Comparison of ENCODE assay signal across 27 cellular contexts in the genomic region with DNA sequence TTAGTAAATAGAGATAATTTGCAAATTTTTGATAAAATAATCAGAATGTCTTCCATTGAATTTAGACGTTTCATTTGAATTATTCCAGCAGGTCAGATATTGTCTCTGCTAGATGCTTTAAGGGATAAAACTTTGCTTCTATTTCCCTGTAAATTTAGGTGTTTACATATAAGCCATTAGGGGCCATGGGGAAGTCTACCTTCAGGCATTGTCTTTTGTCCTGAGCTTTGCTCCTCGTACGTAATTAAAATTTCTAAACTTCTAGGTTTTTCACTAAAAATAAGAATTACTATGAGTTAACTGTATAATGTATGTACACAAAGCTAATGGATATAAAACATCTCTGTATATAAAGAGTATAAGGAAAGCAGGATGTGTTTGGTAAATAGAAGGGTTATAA. TPM values are rescaled to one million over a fixed set of nuclear protein-coding genes. Genes with fewer than 3 reads are reported as not detected.
"Had no signal": no experiment of that assay in that cellular context is flagged by ENCODE, and none has a peak within 500 bp of the region (broad histone marks: within the 10 kb centered on the region; RNA-seq: fewer than 3 reads in every experiment).

No MANE protein-coding gene starts in this region.

- H3K4me1 ChIP-seq: esophagus muscularis mucosa, gastroesophageal sphincter, right atrium auricular region, sigmoid colon, stomach, transverse colon had no signal

- H3K4me3 Mint-ChIP-seq: effector memory CD8-positive, alpha-beta T cell; natural killer cell treated with Interleukin-12 subunit alpha and Interleukin-12 subunit beta and Interleukin-15 and Interleukin-18, amount 100 ng/mL, for 72 hours; neural progenitor cell; stimulated activated naive B cell treated with anti-CD40 and anti-IgM and Interleukin-4, amounts not matched to agents 10 μg/mL and 1 μg/mL and 100 μg/mL, for 72 hours had no signal

- H3K4me2 ChIP-seq: neural progenitor cell had no signal

- H3K4me3 ChIP-seq: esophagus muscularis mucosa, gastroesophageal sphincter, lung, neural progenitor cell, ovary, right atrium auricular region, sigmoid colon, skin epidermis, stomach, thoracic aorta, transverse colon had no signal

- H3K27ac Mint-ChIP-seq: effector memory CD8-positive, alpha-beta T cell; natural killer cell treated with Interleukin-12 subunit alpha and Interleukin-12 subunit beta and Interleukin-15 and Interleukin-18, amount 100 ng/mL, for 72 hours; neural progenitor cell; stimulated activated naive B cell treated with anti-CD40 and anti-IgM and Interleukin-4, amounts not matched to agents 10 μg/mL and 1 μg/mL and 100 μg/mL, for 72 hours had no signal

- H3K27me3 ChIP-seq: esophagus muscularis mucosa, gastroesophageal sphincter, neural progenitor cell, ovary, sigmoid colon, stomach, transverse colon had no signal

- H3K9me3 Mint-ChIP-seq: effector memory CD8-positive, alpha-beta T cell; natural killer cell treated with Interleukin-12 subunit alpha and Interleukin-12 subunit beta and Interleukin-15 and Interleukin-18, amount 100 ng/mL, for 72 hours had no signal

- H3K27me3 Mint-ChIP-seq: effector memory CD8-positive, alpha-beta T cell; natural killer cell treated with Interleukin-12 subunit alpha and Interleukin-12 subunit beta and Interleukin-15 and Interleukin-18, amount 100 ng/mL, for 72 hours; stimulated activated naive B cell treated with anti-CD40 and anti-IgM and Interleukin-4, amounts not matched to agents 10 μg/mL and 1 μg/mL and 100 μg/mL, for 72 hours had no signal

- H3K27ac ChIP-seq: epithelial cell of prostate, esophagus muscularis mucosa, gastroesophageal sphincter, neural progenitor cell, ovary, right atrium auricular region, sigmoid colon, skin epidermis, stomach, thoracic aorta had no signal

- H2AFZ ChIP-seq: neural progenitor cell had no signal

- H3K9ac ChIP-seq: neural progenitor cell had no signal

- H3K9me3 ChIP-seq: gastroesophageal sphincter, ovary, right atrium auricular region, sigmoid colon, thoracic aorta, transverse colon had no signal

- ATAC-seq: effector memory CD8-positive, alpha-beta T cell; gastroesophageal sphincter; left colon; left ventricle myocardium superior; natural killer cell treated with Interleukin-12 subunit alpha and Interleukin-12 subunit beta and Interleukin-15 and Interleukin-18, amount 100 ng/mL, for 72 hours; stimulated activated naive B cell treated with anti-CD40 and anti-IgM and Interleukin-4, amounts not matched to agents 10 μg/mL and 1 μg/mL and 100 μg/mL, for 72 hours had no signal

- DNase-seq: effector memory CD8-positive, alpha-beta T cell; foreskin fibroblast; glutamatergic neuron; left colon; left ventricle myocardium superior; mesenchymal stem cell; midbrain; nucleus accumbens; ovary; sigmoid colon; stimulated activated CD4-positive, alpha-beta T cell treated with anti-CD3 and anti-CD28 coated beads, Interleukin-2, amount 100 ng/mL, for 24 hours; stimulated activated CD4-positive, alpha-beta T cell treated with anti-CD3 and anti-CD28 coated beads, Interleukin-4, amount 100 ng/mL, for 4 hours; stimulated activated naive B cell treated with anti-CD40 and anti-IgM and Interleukin-4, amounts not matched to agents 10 μg/mL and 1 μg/mL and 100 μg/mL, for 72 hours; stomach; substantia nigra; transverse colon had no signal

- H3K36me3 Mint-ChIP-seq: natural killer cell treated with Interleukin-12 subunit alpha and Interleukin-12 subunit beta and Interleukin-15 and Interleukin-18, amount 100 ng/mL, for 72 hours; neural progenitor cell; stimulated activated naive B cell treated with anti-CD40 and anti-IgM and Interleukin-4, amounts not matched to agents 10 μg/mL and 1 μg/mL and 100 μg/mL, for 72 hours had no signal

- H3K36me3 ChIP-seq: esophagus muscularis mucosa, gastroesophageal sphincter, neural progenitor cell, ovary, right atrium auricular region, sigmoid colon, stomach, thoracic aorta, transverse colon had no signal

RNA-seq across cellular contexts. Expression of gene KLRF1, which starts 42.5 kb away (rescaled TPM):
- total RNA-seq: gastroesophageal sphincter, transverse colon had no signal

RNA-seq across cellular contexts. Expression of gene CLECL1, which starts 51.9 kb away (rescaled TPM):
- total RNA-seq: gastroesophageal sphincter, kidney epithelial cell, left ventricle myocardium superior, right atrium auricular region, sigmoid colon, urinary bladder had no signal
